22 cellular contexts compared by ENCODE assay signal in the genomic region with DNA sequence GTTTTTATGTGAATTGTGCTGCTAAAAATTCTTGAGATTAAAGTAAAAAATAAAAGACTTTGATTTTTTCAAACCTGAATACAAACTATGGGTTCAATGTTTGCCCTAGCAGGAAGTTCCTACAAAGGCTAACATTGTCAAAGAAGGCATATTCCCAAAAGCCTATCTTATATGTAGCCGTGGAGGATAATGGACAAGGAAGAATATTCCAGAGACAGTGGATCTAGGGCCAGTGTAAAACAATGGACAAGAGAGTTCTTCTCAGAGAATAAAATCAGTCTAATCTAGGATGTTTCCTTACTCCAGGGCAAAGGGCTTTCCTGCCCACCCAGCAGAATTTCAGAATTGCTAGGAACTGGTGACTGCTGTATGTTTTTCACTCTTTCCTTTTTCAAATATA.
DNase-seq lines count a peak whose midpoint lies in the region; ATAC-seq and TF ChIP-seq lines count a peak whose summit lies in the region.
"Had no signal": no experiment of that assay in that cellular context is flagged by ENCODE, and none has a peak within 500 bp of the region (broad histone marks: within the 10 kb centered on the region; RNA-seq: fewer than 3 reads in every experiment).

No MANE protein-coding gene starts in this region.

- H3K4me3 ChIP-seq in Caco-2 (ENCODE audit: low read depth, low read length), result no peak overlapping the region
- H3K4me3 ChIP-seq: BLaER1, GM12878 had no signal

- no peak for TF ChIP-seq CTCF in Caco-2 (IDR thresholded peaks at IDR 0.05; ENCODE audit: insufficient read depth in 1 of 2, low read depth in 1 of 2, low read length in 1 of 2, severe bottlenecking in 1 of 2, unreplicated experiment in 1 of 2)

- no peaks in the 10 kb centered on the region for H3K27me3 ChIP-seq in Caco-2 (replicated peaks; ENCODE audit: control insufficient read depth, insufficient read depth, low read length)
- H3K27me3 ChIP-seq: BE2C, BLaER1 had no signal

- intact Hi-C loops in Caco-2 (cut with micrococcal nuclease; ENCODE audit: unreplicated experiment), result no loop called here

- POLR2A ChIA-PET in Caco-2 (lab: Charles Lee), result no interaction called here
- POLR2A ChIA-PET in activated CD4-positive, alpha-beta T cell treated with anti-CD3 and anti-CD28 coated beads, Interleukin-2, amount 10 ng/mL, durations not matched to agents 7 days and 5 days (lab: Charles Lee), result no interaction called here

- CTCF ChIA-PET in Caco-2 (lab: Charles Lee), result no interaction called here
- CTCF ChIA-PET in activated CD4-positive, alpha-beta T cell treated with anti-CD3 and anti-CD28 coated beads, Interleukin-2, amount 10 ng/mL, durations not matched to agents 7 days and 5 days (lab: Charles Lee), result interaction anchor here (0.9 to 1.0 kb wide), 2 partner anchors 10 to 15 kb away, joined by 3 read pairs; no protein-coding TSS in a partner anchor

- H3K4me1 Mint-ChIP-seq in Caco-2 (ENCODE audit: low read depth, unreplicated experiment), result peaks cover 32% of the 10 kb centered on the region
- no peaks in the 10 kb centered on the region for H3K4me1 Mint-ChIP-seq in activated CD4-positive, alpha-beta T cell treated with anti-CD3 and anti-CD28 coated beads, Interleukin-2, amount 10 ng/mL, durations not matched to agents 7 days and 5 days
- H3K4me1 Mint-ChIP-seq: CD14-positive monocyte; CD4-positive, CD25-positive, alpha-beta regulatory T cell; CD8-positive, alpha-beta memory T cell had no signal

- peak overlapping the region; percentile 50 for H3K27ac Mint-ChIP-seq in Caco-2 (ENCODE audit: unreplicated experiment)
- H3K27ac Mint-ChIP-seq in activated CD4-positive, alpha-beta T cell treated with anti-CD3 and anti-CD28 coated beads, Interleukin-2, amount 10 ng/mL, durations not matched to agents 7 days and 5 days, result no peak overlapping the region
- H3K27ac Mint-ChIP-seq: CD14-positive monocyte; CD4-positive, alpha-beta memory T cell; CD4-positive, CD25-positive, alpha-beta regulatory T cell; CD8-positive, alpha-beta memory T cell had no signal

- ATAC-seq in HG02885 (IDR thresholded peaks at IDR 0.05; ENCODE audit: poor library complexity, unreplicated experiment) (no peak), HG03196 (IDR thresholded peaks at IDR 0.05; ENCODE audit: unreplicated experiment) (no peak)
- ATAC-seq: GM12878 had no signal

- BruUV-seq in Caco-2 (replicated peaks; lab: Mats Ljungman, UMichigan), result no TSS peak

- H3K27me3 Mint-ChIP-seq in Caco-2 (ENCODE audit: insufficient read depth, unreplicated experiment), result no peaks in the 10 kb centered on the region
- H3K27me3 Mint-ChIP-seq in activated CD4-positive, alpha-beta T cell treated with anti-CD3 and anti-CD28 coated beads, Interleukin-2, amount 10 ng/mL, durations not matched to agents 7 days and 5 days, result no peaks in the 10 kb centered on the region

- H3K9me3 Mint-ChIP-seq in Caco-2 (ENCODE audit: unreplicated experiment), result peaks cover 25% of the 10 kb centered on the region
- H3K9me3 Mint-ChIP-seq in activated CD4-positive, alpha-beta T cell treated with anti-CD3 and anti-CD28 coated beads, Interleukin-2, amount 10 ng/mL, durations not matched to agents 7 days and 5 days, result peaks cover 5% of the 10 kb centered on the region

- H3K36me3 ChIP-seq in Caco-2 (ENCODE audit: control insufficient read depth, insufficient read depth, low read length), result no peaks in the 10 kb centered on the region
- H3K36me3 ChIP-seq: BE2C, BLaER1 had no signal

- peaks cover 25% of the 10 kb centered on the region for H3K4me1 ChIP-seq in Caco-2

- DNase-seq in Caco-2 (no peak), foreskin melanocyte (peak; percentile 75)
- no peak for DNase-seq in activated CD4-positive, alpha-beta T cell treated with anti-CD3 and anti-CD28 coated beads, Interleukin-2, amount 10 ng/mL, durations not matched to agents 7 days and 5 days
- DNase-seq: 8988T; ACHN; BE2C; C1 segment of cervical spinal cord; CD4-positive, alpha-beta memory T cell; CD4-positive, CD25-positive, alpha-beta regulatory T cell; CD8-positive, alpha-beta memory T cell; DMS 273 treated with DMSO at 0.1 percent for 48 hours; DMS153; DMS53; DMS79; DND-41; EL; GDM1 had no signal

- no peak overlapping the region for H3K4me3 Mint-ChIP-seq in Caco-2 (ENCODE audit: unreplicated experiment)
- H3K4me3 Mint-ChIP-seq in activated CD4-positive, alpha-beta T cell treated with anti-CD3 and anti-CD28 coated beads, Interleukin-2, amount 10 ng/mL, durations not matched to agents 7 days and 5 days, result no peak overlapping the region
- H3K4me3 Mint-ChIP-seq: CD14-positive monocyte; CD4-positive, alpha-beta memory T cell; CD4-positive, CD25-positive, alpha-beta regulatory T cell; CD8-positive, alpha-beta memory T cell had no signal

- H3K9me3 ChIP-seq in Caco-2, result no peaks in the 10 kb centered on the region; the same call in 1 of the 2 replicates
- H3K9me3 ChIP-seq: BE2C had no signal

- H3K36me3 Mint-ChIP-seq in Caco-2 (ENCODE audit: insufficient read depth, unreplicated experiment), result no peaks in the 10 kb centered on the region
- no peaks in the 10 kb centered on the region for H3K36me3 Mint-ChIP-seq in activated CD4-positive, alpha-beta T cell treated with anti-CD3 and anti-CD28 coated beads, Interleukin-2, amount 10 ng/mL, durations not matched to agents 7 days and 5 days (ENCODE audit: low read depth)
- H3K36me3 Mint-ChIP-seq: CD14-positive monocyte; CD4-positive, CD25-positive, alpha-beta regulatory T cell had no signal
